7 cellular contexts compared by ENCODE assay signal in genomic region chr3:72445827-72446405, GRCh38. TPM values are rescaled to one million over a fixed set of nuclear protein-coding genes. Genes with fewer than 3 reads are reported as not detected.
DNase-seq lines count a peak whose midpoint lies in the region; ATAC-seq lines count a peak whose summit lies in the region.

No MANE protein-coding gene starts in this region.

- DNase-seq in HT1080 (ENCODE audit: low read depth) (peak; percentile 2), left lobe of liver (ENCODE audit: low spot score) (no peak)
- no peak for DNase-seq in activated CD4-positive, alpha-beta memory T cell treated with anti-CD3 and anti-CD28 coated beads for 36 hours
- no peak for DNase-seq in stimulated activated naive CD8-positive, alpha-beta T cell treated with anti-CD3 and anti-CD28 coated beads, Interleukin-15, amount 100 ng/mL, for 72 hours

- CTCF ChIA-PET in activated CD4-positive, alpha-beta memory T cell treated with anti-CD3 and anti-CD28 coated beads for 36 hours (lab: Charles Lee), result interaction anchor here (0.8 kb wide), 1 partner anchor 571 kb away, joined by 4 read pairs; no protein-coding TSS in a partner anchor

- ATAC-seq in stimulated activated naive CD8-positive, alpha-beta T cell treated with anti-CD3 and anti-CD28 coated beads, Interleukin-15, amount 100 ng/mL, for 72 hours, result no peak
- ATAC-seq in left lobe of liver, result no peak
- no peak for ATAC-seq in GM18909 (IDR thresholded peaks at IDR 0.05; ENCODE audit: poor library complexity, unreplicated experiment)
- ATAC-seq in HG03280 (IDR thresholded peaks at IDR 0.05; ENCODE audit: unreplicated experiment), result no peak

- H3K4me1 Mint-ChIP-seq in activated CD4-positive, alpha-beta memory T cell treated with anti-CD3 and anti-CD28 coated beads for 36 hours (ENCODE audit: low read depth), result peaks cover 43% of the 10 kb centered on the region
- H3K4me1 Mint-ChIP-seq in stimulated activated naive CD8-positive, alpha-beta T cell treated with anti-CD3 and anti-CD28 coated beads, Interleukin-15, amount 100 ng/mL, for 72 hours, result peaks cover 67% of the 10 kb centered on the region

- intact Hi-C loops in activated CD4-positive, alpha-beta memory T cell treated with anti-CD3 and anti-CD28 coated beads for 36 hours (cut with micrococcal nuclease), result loop anchor here (1.0 to 10.0 kb wide), 7 partner anchors 19 to 721 kb away; partner anchors contain the start of gene EIF4E3

- H3K9me3 Mint-ChIP-seq in activated CD4-positive, alpha-beta memory T cell treated with anti-CD3 and anti-CD28 coated beads for 36 hours, result no peaks in the 10 kb centered on the region
- no peaks in the 10 kb centered on the region for H3K9me3 Mint-ChIP-seq in stimulated activated naive CD8-positive, alpha-beta T cell treated with anti-CD3 and anti-CD28 coated beads, Interleukin-15, amount 100 ng/mL, for 72 hours

- H3K36me3 Mint-ChIP-seq in activated CD4-positive, alpha-beta memory T cell treated with anti-CD3 and anti-CD28 coated beads for 36 hours, result peaks cover 42% of the 10 kb centered on the region

- peak overlapping the region; percentile 91 for H3K4me3 ChIP-seq in iPS-11a (ENCODE audit: low read depth, low read length)

- peak overlapping the region; percentile 95 for H3K27ac Mint-ChIP-seq in activated CD4-positive, alpha-beta memory T cell treated with anti-CD3 and anti-CD28 coated beads for 36 hours
- peak overlapping the region; percentile 98 to 99 for H3K27ac Mint-ChIP-seq in stimulated activated naive CD8-positive, alpha-beta T cell treated with anti-CD3 and anti-CD28 coated beads, Interleukin-15, amount 100 ng/mL, for 72 hours

- POLR2A ChIA-PET in activated CD4-positive, alpha-beta memory T cell treated with anti-CD3 and anti-CD28 coated beads for 36 hours (lab: Charles Lee), result interaction anchor here (0.8 to 1.3 kb wide), 2 partner anchors 9 to 463 kb away, joined by 3 read pairs; no protein-coding TSS in a partner anchor

- peak overlapping the region; percentile 99 for H3K4me3 Mint-ChIP-seq in activated CD4-positive, alpha-beta memory T cell treated with anti-CD3 and anti-CD28 coated beads for 36 hours
- H3K4me3 Mint-ChIP-seq in stimulated activated naive CD8-positive, alpha-beta T cell treated with anti-CD3 and anti-CD28 coated beads, Interleukin-15, amount 100 ng/mL, for 72 hours, result peak overlapping the region; percentile 93 to 100

- H3K27me3 Mint-ChIP-seq in activated CD4-positive, alpha-beta memory T cell treated with anti-CD3 and anti-CD28 coated beads for 36 hours, result peaks cover 10% of the 10 kb centered on the region
- peaks cover 14% of the 10 kb centered on the region for H3K27me3 Mint-ChIP-seq in stimulated activated naive CD8-positive, alpha-beta T cell treated with anti-CD3 and anti-CD28 coated beads, Interleukin-15, amount 100 ng/mL, for 72 hours

RNA-seq across cellular contexts. Expression of gene RYBP, which starts 0.5 kb away (rescaled TPM):
- total RNA-seq in HT1080 (2014; rRNA removed; shearing (Covaris generic)), result 3.9 and 4.2 TPM in 2 replicates
- polyA plus RNA-seq in HT1080 (2015; cell fraction: cytosol; rRNA removed), result 6.5 and 7.7 TPM in 2 replicates
- polyA plus RNA-seq in HT1080 (2015; cell fraction: nucleus; rRNA removed), result 4.7 and 6.0 TPM in 2 replicates
- 10 to 100 TPM; 36.5 to 37.0 TPM for total RNA-seq in activated CD4-positive, alpha-beta memory T cell treated with anti-CD3 and anti-CD28 coated beads for 36 hours
- 4.8 TPM for total RNA-seq in left lobe of liver
